ENCODE assay signal across 8 cellular contexts in genomic region chr18:50306944-50307343, GRCh38. TPM values are rescaled to one million over a fixed set of nuclear protein-coding genes. Genes with fewer than 3 reads are reported as not detected.
A peak's percentile ranks its signal among the peaks of the same experiment; 100 is the strongest.
DNase-seq lines count a peak whose midpoint lies in the region; ATAC-seq and TF ChIP-seq lines count a peak whose summit lies in the region.

No MANE protein-coding gene starts in this region.

- peaks cover 5% of the 10 kb centered on the region for H3K27me3 ChIP-seq in Loucy (ENCODE audit: insufficient read depth, low read length, poor library complexity, severe bottlenecking)

- H3K4me2 ChIP-seq in Loucy (ENCODE audit: low read depth, low read length, poor library complexity, severe bottlenecking): peak overlapping the region; percentile 88

- H3K36me3 Mint-ChIP-seq in Calu3 (ENCODE audit: insufficient read depth, unreplicated experiment): peaks cover 16% of the 10 kb centered on the region
- H3K36me3 Mint-ChIP-seq in neural crest cell (ENCODE audit: low read depth): peaks cover 2% of the 10 kb centered on the region

- H2AFZ ChIP-seq in Loucy (ENCODE audit: low read length): peak overlapping the region; percentile 93; the same call in 1 of the 2 replicates

- no peaks in the 10 kb centered on the region for H3K36me3 ChIP-seq in Loucy (ENCODE audit: insufficient read depth, low read length)

- no peaks in the 10 kb centered on the region for H4K20me1 ChIP-seq in Loucy (ENCODE audit: insufficient read depth, low read length, poor library complexity, severe bottlenecking)

- peak overlapping the region; percentile 64 for H3K27ac Mint-ChIP-seq in Calu3 (ENCODE audit: unreplicated experiment)
- no peak overlapping the region for H3K27ac Mint-ChIP-seq in neural crest cell (ENCODE audit: unreplicated experiment)

- ATAC-seq in HG02588 (IDR thresholded peaks at IDR 0.05; ENCODE audit: unreplicated experiment) (no peak), HG03280 (IDR thresholded peaks at IDR 0.05; ENCODE audit: unreplicated experiment) (no peak)

- H3K4me1 ChIP-seq in Loucy (ENCODE audit: insufficient read depth, low read length, poor library complexity, severe bottlenecking): peaks cover 11% of the 10 kb centered on the region

- TF ChIP-seq CTCF in Calu3 (IDR thresholded peaks at IDR 0.05; ENCODE audit: unreplicated experiment) (no peak), Loucy (conservative IDR thresholded peaks at IDR 0.05; ENCODE audit: low read length) (no peak), coronary artery (IDR thresholded peaks at IDR 0.05) (no peak), neural crest cell (conservative IDR thresholded peaks at IDR 0.05) (no peak)

- no peaks in the 10 kb centered on the region for H3F3A ChIP-seq in Loucy (ENCODE audit: low read depth)

- peak overlapping the region; percentile 81 for H3K4me3 Mint-ChIP-seq in Calu3 (ENCODE audit: low read depth, unreplicated experiment)
- peak overlapping the region; percentile 93 for H3K4me3 Mint-ChIP-seq in neural crest cell

- H3K27ac ChIP-seq in coronary artery: no peak overlapping the region

- intact Hi-C loops in Calu3 (cut with micrococcal nuclease; ENCODE audit: unreplicated experiment): no loop called here

- H3K4me1 Mint-ChIP-seq in Calu3 (ENCODE audit: low read depth, unreplicated experiment) (peaks cover 35% of the 10 kb centered on the region), neural crest cell (peaks cover 6% of the 10 kb centered on the region)

- H3K9ac ChIP-seq in Loucy (ENCODE audit: low read depth, low read length, poor library complexity, severe bottlenecking): peak overlapping the region; percentile 55

- no peaks in the 10 kb centered on the region for H3K27me3 Mint-ChIP-seq in Calu3 (ENCODE audit: unreplicated experiment)
- peaks cover 63% of the 10 kb centered on the region for H3K27me3 Mint-ChIP-seq in neural crest cell (ENCODE audit: low read depth)

- H3K4me3 ChIP-seq in Loucy (ENCODE audit: low read length, poor library complexity, severe bottlenecking) (peak overlapping the region; percentile 76), coronary artery (peak overlapping the region; percentile 66)

- no peaks in the 10 kb centered on the region for H3K79me2 ChIP-seq in Loucy (ENCODE audit: insufficient read depth, low read length)

- CTCF ChIA-PET in Calu3 (lab: Charles Lee): interaction anchor here (2.6 kb wide), 1 partner anchor 50 kb away, joined by 10 read pairs; no protein-coding TSS in a partner anchor

- BruUV-seq in Calu3 (replicated peaks; lab: Mats Ljungman, UMichigan): no TSS peak

- no peaks in the 10 kb centered on the region for H3K9me2 ChIP-seq in Loucy (replicated peaks; ENCODE audit: low read depth, low read length)

- H3K9me3 Mint-ChIP-seq in Calu3 (ENCODE audit: low read depth, unreplicated experiment): no peaks in the 10 kb centered on the region
- peaks cover 4% of the 10 kb centered on the region for H3K9me3 Mint-ChIP-seq in neural crest cell

- H3K9me3 ChIP-seq in Loucy (ENCODE audit: insufficient read depth, low read depth, low read length): peaks cover 4% of the 10 kb centered on the region; the same call in 1 of the 2 replicates

- DNase-seq in Calu3: peak; percentile 22
- no peak for DNase-seq in coronary artery (ENCODE audit: low spot score)
- DNase-seq in neural crest cell (ENCODE audit: low read depth, low spot score): no peak
- DNase-seq in HUDEP-2 (lab: John Stamatoyannopoulos, UW; ENCODE audit: unreplicated experiment in 76 of 76): no peak
- no peak for DNase-seq in NCI-H1930 (lab: John Stamatoyannopoulos, UW)

RNA-seq across cellular contexts. Expression of gene CXXC1, which starts 19.5 kb away (rescaled TPM):
- total RNA-seq in Calu3 (2022) (75.1 and 95.2 TPM in 2 replicates), neural crest cell (101 and 108 TPM in 2 replicates)

RNA-seq across cellular contexts. Expression of gene MBD1, which starts 25.6 kb away (rescaled TPM):
- total RNA-seq in Calu3 (2022): 70.5 and 88.0 TPM in 2 replicates
- 65.2 and 77.2 TPM in 2 replicates for total RNA-seq in neural crest cell

RNA-seq across cellular contexts. Expression of gene CFAP53, which starts 40.6 kb away (rescaled TPM):
- total RNA-seq in Calu3 (2022) (0.94 and 0.98 TPM in 2 replicates), neural crest cell (0.54 and 0.84 TPM in 2 replicates)
